ENCODE assay signal across 2 cellular contexts in the genomic region with DNA sequence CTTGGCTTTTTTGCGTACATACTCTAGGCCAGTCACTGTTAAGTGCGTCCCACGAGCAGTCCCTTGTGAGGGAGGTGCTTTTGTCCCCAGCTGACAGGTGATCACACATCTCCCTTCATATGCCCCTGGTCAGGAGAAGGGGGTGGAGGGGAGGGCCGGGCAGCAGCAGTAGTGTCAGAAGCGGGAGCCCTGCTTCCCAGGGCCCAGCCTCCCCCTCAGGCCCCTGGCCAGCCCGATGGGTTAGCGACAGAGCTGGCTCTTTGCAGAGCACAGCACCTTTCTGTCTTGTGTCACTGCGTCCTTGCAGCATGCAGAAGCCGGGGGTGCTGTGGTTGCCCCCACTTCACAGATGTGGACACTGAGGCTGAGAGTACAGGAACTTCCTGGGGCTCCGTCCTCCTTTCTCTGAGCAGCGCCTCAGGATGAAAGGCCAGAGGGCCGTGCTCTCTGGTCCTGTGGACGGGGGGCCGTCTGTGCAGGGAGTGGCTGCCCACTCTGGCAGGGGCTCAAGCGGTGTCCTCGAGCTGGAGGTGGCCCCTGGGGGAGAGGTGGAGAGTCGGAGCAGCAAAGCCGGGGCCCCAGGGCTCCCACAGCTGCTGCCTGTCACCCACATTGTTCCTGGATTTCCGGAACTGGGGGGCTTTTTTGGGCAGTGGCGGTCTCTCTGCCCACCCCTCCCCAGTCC.
A peak's percentile ranks its signal among the peaks of the same experiment; 100 is the strongest.
TF ChIP-seq lines count a peak whose summit lies in the region.

No MANE protein-coding gene starts in this region.

TF ChIP-seq in K562, 482 proteins besides CTCF, POLR2A, EP300 and RAD21:
- TF ChIP-seq MED1 (CRISPR knock-in tag; IDR thresholded peaks at IDR 0.05; ENCODE audit: borderline replicate concordance) = no peak
- no peak for TF ChIP-seq BRD9 (IDR thresholded peaks at IDR 0.05; ENCODE audit: low read depth, partially characterized antibody)
- 0 out of 2 replicates have a peak, but pooled peaks have one; percentile 14 for TF ChIP-seq BCOR (IDR thresholded peaks at IDR 0.05)
- no peak for TF ChIP-seq NR2C2 (CRISPR knock-in tag; IDR thresholded peaks at IDR 0.05)
- no peak for TF ChIP-seq NR2C2 (tag; IDR thresholded peaks at IDR 0.05)
TF ChIP-seq in K562: peak in this region for 1.

TF ChIP-seq in neural cell, 6 proteins besides CTCF, POLR2A, EP300 and RAD21:
- no peak for TF ChIP-seq TAF1 (IDR thresholded peaks at IDR 0.05; ENCODE audit: low read depth)
- TF ChIP-seq MXI1 (conservative IDR thresholded peaks at IDR 0.05; ENCODE audit: poor library complexity, severe bottlenecking) = no peak
- TF ChIP-seq, protein P1, sequence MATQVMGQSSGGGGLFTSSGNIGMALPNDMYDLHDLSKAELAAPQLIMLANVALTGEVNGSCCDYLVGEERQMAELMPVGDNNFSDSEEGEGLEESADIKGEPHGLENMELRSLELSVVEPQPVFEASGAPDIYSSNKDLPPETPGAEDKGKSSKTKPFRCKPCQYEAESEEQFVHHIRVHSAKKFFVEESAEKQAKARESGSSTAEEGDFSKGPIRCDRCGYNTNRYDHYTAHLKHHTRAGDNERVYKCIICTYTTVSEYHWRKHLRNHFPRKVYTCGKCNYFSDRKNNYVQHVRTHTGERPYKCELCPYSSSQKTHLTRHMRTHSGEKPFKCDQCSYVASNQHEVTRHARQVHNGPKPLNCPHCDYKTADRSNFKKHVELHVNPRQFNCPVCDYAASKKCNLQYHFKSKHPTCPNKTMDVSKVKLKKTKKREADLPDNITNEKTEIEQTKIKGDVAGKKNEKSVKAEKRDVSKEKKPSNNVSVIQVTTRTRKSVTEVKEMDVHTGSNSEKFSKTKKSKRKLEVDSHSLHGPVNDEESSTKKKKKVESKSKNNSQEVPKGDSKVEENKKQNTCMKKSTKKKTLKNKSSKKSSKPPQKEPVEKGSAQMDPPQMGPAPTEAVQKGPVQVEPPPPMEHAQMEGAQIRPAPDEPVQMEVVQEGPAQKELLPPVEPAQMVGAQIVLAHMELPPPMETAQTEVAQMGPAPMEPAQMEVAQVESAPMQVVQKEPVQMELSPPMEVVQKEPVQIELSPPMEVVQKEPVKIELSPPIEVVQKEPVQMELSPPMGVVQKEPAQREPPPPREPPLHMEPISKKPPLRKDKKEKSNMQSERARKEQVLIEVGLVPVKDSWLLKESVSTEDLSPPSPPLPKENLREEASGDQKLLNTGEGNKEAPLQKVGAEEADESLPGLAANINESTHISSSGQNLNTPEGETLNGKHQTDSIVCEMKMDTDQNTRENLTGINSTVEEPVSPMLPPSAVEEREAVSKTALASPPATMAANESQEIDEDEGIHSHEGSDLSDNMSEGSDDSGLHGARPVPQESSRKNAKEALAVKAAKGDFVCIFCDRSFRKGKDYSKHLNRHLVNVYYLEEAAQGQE (IDR thresholded peaks at IDR 0.05; ENCODE audit: borderline replicate concordance) = no peak
- TF ChIP-seq SMC3 (conservative IDR thresholded peaks at IDR 0.05; ENCODE audit: poor library complexity) = no peak
- TF ChIP-seq POLR2AphosphoS5 (IDR thresholded peaks at IDR 0.05) = no peak
- TF ChIP-seq EZH2 (IDR thresholded peaks at IDR 0.05; ENCODE audit: borderline replicate concordance, insufficient read depth, low read length, poor library complexity, severe bottlenecking) = no peak
